ENCODE assay signal across 9 cellular contexts in genomic region chr12:80412343-80412953, GRCh38. TPM values are rescaled to one million over a fixed set of nuclear protein-coding genes. Genes with fewer than 3 reads are reported as not detected.
DNase-seq lines count a peak whose midpoint lies in the region; ATAC-seq and TF ChIP-seq lines count a peak whose summit lies in the region.
"Had no signal": no experiment of that assay in that cellular context is flagged by ENCODE, and none has a peak within 500 bp of the region (broad histone marks: within the 10 kb centered on the region; RNA-seq: fewer than 3 reads in every experiment).

No MANE protein-coding gene starts in this region.

- no peaks in the 10 kb centered on the region for H3K9me3 ChIP-seq in right lobe of liver
- no peaks in the 10 kb centered on the region for H3K9me3 ChIP-seq in CD8-positive, alpha-beta T cell (ENCODE audit: low read length)

- peak; percentile 91 for DNase-seq in DMS53 (lab: John Stamatoyannopoulos, UW)
- peak; percentile 38 for DNase-seq in HS-5 (ENCODE audit: low read depth)
- peak; percentile 52 for DNase-seq in NCI-H82 treated with DMSO at 0.1 percent for 48 hours (lab: John Stamatoyannopoulos, UW; ENCODE audit: unreplicated experiment)
- DNase-seq in cerebellum (ENCODE audit: low spot score) = peak; percentile 34
- DNase-seq in right lobe of liver = no peak
- DNase-seq in CD8-positive, alpha-beta T cell = no peak
- DNase-seq in activated CD8-positive, alpha-beta memory T cell treated with anti-CD3 and anti-CD28 coated beads for 24 hours = no peak

- POLR2A ChIA-PET in CD8-positive, alpha-beta T cell (lab: Charles Lee) = no interaction called here

- no peaks in the 10 kb centered on the region for H3K9me3 Mint-ChIP-seq in CD8-positive, alpha-beta T cell

- no peaks in the 10 kb centered on the region for H3K4me1 Mint-ChIP-seq in CD8-positive, alpha-beta T cell (ENCODE audit: low read depth)

- H3K27me3 ChIP-seq in right lobe of liver = no peaks in the 10 kb centered on the region
- H3K27me3 ChIP-seq in CD8-positive, alpha-beta T cell (ENCODE audit: insufficient read depth, low read length) = no peaks in the 10 kb centered on the region

- no peak overlapping the region for H3K27ac Mint-ChIP-seq in CD8-positive, alpha-beta T cell

- no peaks in the 10 kb centered on the region for H3K4me1 ChIP-seq in right lobe of liver
- H3K4me1 ChIP-seq in CD8-positive, alpha-beta T cell (ENCODE audit: insufficient read depth, low read length) = no peaks in the 10 kb centered on the region

- WGBS in right lobe of liver (ENCODE audit: insufficient coverage, low coverage, low lambda C conversion rate, missing lambda C conversion rate) = under 1% methylated on average over 3 of the region's 3 CpGs

- peak; percentile 65 to 85 (median 81) for TF ChIP-seq CTCF in right lobe of liver (IDR thresholded peaks at IDR 0.05)
- TF ChIP-seq CTCF in CD8-positive, alpha-beta T cell (IDR thresholded peaks at IDR 0.05) = no peak

- no peak overlapping the region for H3K4me3 Mint-ChIP-seq in CD8-positive, alpha-beta T cell

- H3K4me3 ChIP-seq in right lobe of liver = no peak overlapping the region
- H3K4me3 ChIP-seq in CD8-positive, alpha-beta T cell (ENCODE audit: low read depth, low read length) = no peak overlapping the region

- ATAC-seq in GM21447 (IDR thresholded peaks at IDR 0.05; ENCODE audit: unreplicated experiment) (peak; percentile 86), right lobe of liver (peak; percentile 82 to 87 (median 85))
- no peak for ATAC-seq in CD8-positive, alpha-beta T cell

- no peak for TF ChIP-seq POLR2A in right lobe of liver (IDR thresholded peaks at IDR 0.05)

- CTCF ChIA-PET in CD8-positive, alpha-beta T cell (lab: Charles Lee) = no interaction called here

- intact Hi-C loops in right lobe of liver (cut with DNase I) = no loop called here
- intact Hi-C loops in CD8-positive, alpha-beta T cell (cut with DNase I, micrococcal nuclease) = no loop called here

- H3K36me3 ChIP-seq in right lobe of liver = no peaks in the 10 kb centered on the region
- H3K36me3 ChIP-seq in CD8-positive, alpha-beta T cell (ENCODE audit: insufficient read depth, low read length) = no peaks in the 10 kb centered on the region

- H3K36me3 Mint-ChIP-seq in CD8-positive, alpha-beta T cell = no peaks in the 10 kb centered on the region

- no peak overlapping the region for H3K27ac ChIP-seq in right lobe of liver
- no peak overlapping the region for H3K27ac ChIP-seq in CD8-positive, alpha-beta T cell (ENCODE audit: low read depth, low read length)

- no peaks in the 10 kb centered on the region for H3K27me3 Mint-ChIP-seq in CD8-positive, alpha-beta T cell (ENCODE audit: low read depth)

RNA-seq across cellular contexts. Expression of gene PTPRQ, which starts 31.6 kb away (rescaled TPM):
- total RNA-seq in cerebellum (0.73 TPM), right lobe of liver (under 1 TPM in 5 of 6 experiments, not detected in 1; 0.12 to 0.81 (median 0.22) TPM)
- total RNA-seq in CD8-positive, alpha-beta T cell = not detected
- total RNA-seq: T-helper 1 cell treated with Interleukin-12 subunit alpha and Interleukin-12 subunit beta and Interleukin-4 antibody, amounts not matched to agents 30 ng/mL and 1 ng/mL, for 36 hours had no signal

Comparison
In these comparisons a context has a peak if more than half of its experiments do, and no peak if none do; other contexts are left out.
1. DNase-seq: peak in DMS53 (single experiment), HS-5 (single experiment), NCI-H82 treated with DMSO at 0.1 percent for 48 hours (single experiment) and cerebellum (single experiment); none in right lobe of liver (0 of 3), CD8-positive, alpha-beta T cell (0 of 7) and activated CD8-positive, alpha-beta memory T cell treated with anti-CD3 and anti-CD28 coated beads for 24 hours (single experiment).